ENCODE assay signal across 1 cellular context in genomic region chr18:9897129-9897528, GRCh38.
TF ChIP-seq lines count a peak whose summit lies in the region.

No MANE protein-coding gene starts in this region.

TF ChIP-seq in WTC11, 78 proteins besides CTCF, POLR2A, EP300 and RAD21 (continued from another document):
- no peak for TF ChIP-seq ZNF219 (CRISPR knock-in tag; IDR thresholded peaks at IDR 0.05; ENCODE audit: borderline replicate concordance)
- TF ChIP-seq NFYB (CRISPR knock-in tag; conservative IDR thresholded peaks at IDR 0.05; ENCODE audit: low read depth): peak; percentile 52
- TF ChIP-seq TEAD1 (CRISPR knock-in tag; IDR thresholded peaks at IDR 0.05): no peak
- no peak for TF ChIP-seq MXD4 (CRISPR knock-in tag; IDR thresholded peaks at IDR 0.05; ENCODE audit: borderline replicate concordance)
- TF ChIP-seq ZNF416 (CRISPR knock-in tag; IDR thresholded peaks at IDR 0.05): no peak
- no peak for TF ChIP-seq EMX1 (CRISPR knock-in tag; IDR thresholded peaks at IDR 0.05)
